In the genomic region with DNA sequence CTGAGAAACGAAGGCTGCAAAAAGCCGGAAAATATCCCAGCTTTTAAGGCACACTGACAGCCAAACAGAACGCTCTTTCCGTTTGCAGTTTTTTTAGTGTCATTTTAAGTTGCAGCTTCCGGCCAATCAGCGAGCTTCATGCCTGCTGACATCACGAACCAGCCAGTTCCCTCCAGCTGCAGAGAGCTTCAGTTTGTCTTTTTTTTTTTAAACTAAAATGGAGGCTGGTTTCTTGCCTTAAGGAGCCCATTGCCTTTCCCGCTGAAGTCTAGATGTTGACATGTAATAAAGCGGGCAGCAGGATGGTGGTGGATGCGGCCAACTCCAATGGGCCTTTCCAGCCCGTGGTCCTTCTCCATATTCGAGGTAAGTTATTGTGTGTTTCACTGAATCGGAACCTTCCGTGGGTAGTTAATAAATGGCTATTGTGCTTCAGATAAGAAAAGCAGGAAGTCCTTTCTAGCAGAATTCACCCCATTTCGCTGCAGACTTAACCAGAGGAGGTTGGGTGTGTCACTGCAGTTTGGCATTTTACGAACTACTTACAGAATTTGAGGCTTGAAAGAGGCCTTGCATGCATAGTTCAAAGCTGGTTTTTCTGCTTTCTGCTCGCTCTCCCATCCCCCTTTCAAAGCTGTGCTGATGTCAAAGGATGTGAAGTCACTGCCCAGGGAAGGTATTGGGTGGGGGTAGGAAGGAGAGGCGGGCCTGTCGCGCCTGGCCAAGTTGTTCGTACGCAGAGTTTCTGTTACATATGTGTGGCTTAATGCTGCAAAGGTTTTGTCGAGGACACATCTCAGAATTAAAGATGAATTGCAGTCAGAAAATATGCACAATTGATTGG, we compare ENCODE assay signal across 8 cellular contexts. TPM values are rescaled to one million over a fixed set of nuclear protein-coding genes. Genes with fewer than 3 reads are reported as not detected.
DNase-seq lines count a peak whose midpoint lies in the region; ATAC-seq and TF ChIP-seq lines count a peak whose summit lies in the region.

No MANE protein-coding gene starts in this region.

- CTCF ChIA-PET in SK-N-SH (lab: Yijun Ruan, JAX) = interaction anchor here (0.6 to 5.2 kb wide), 7 partner anchors 9 to 144 kb away, joined by 3 to 33 read pairs (median 3); no protein-coding TSS in a partner anchor

- no peak for TF ChIP-seq CTCF in SK-N-SH (IDR thresholded peaks at IDR 0.05)
- TF ChIP-seq CTCF in transverse colon (IDR thresholded peaks at IDR 0.05) = no peak

- peak; percentile 78 for ATAC-seq in HG02623 (IDR thresholded peaks at IDR 0.05; ENCODE audit: unreplicated experiment)

- 0 out of 4 replicates have a peak, but pooled peaks of 1 of the 2 experiments have one; percentile 16 for TF ChIP-seq EP300 in SK-N-SH (IDR thresholded peaks at IDR 0.05; ENCODE audit: borderline replicate concordance in 1 of 2, low read depth in 1 of 2, low read length in 1 of 2)
- TF ChIP-seq EP300 in transverse colon (IDR thresholded peaks at IDR 0.05; ENCODE audit: low read depth) = no peak

- H3K36me3 Mint-ChIP-seq in activated naive CD8-positive, alpha-beta T cell = peaks cover 12% of the 10 kb centered on the region

- peak overlapping the region; percentile 73 for H2AFZ ChIP-seq in SK-N-SH (ENCODE audit: low read depth)

- peak overlapping the region; percentile 98 for H3K27ac Mint-ChIP-seq in activated naive CD8-positive, alpha-beta T cell

- TF ChIP-seq RAD21 in SK-N-SH (IDR thresholded peaks at IDR 0.05; ENCODE audit: low read length) = peak; percentile 25; the same call in 1 of the 2 replicates

- WGBS in SK-N-SH (ENCODE audit: low lambda C conversion rate) = 1% methylated on average over 23 of the region's 23 CpGs
- WGBS in transverse colon (ENCODE audit: low coverage in 1 of 2), 2 donors = 0% methylated on average over 15 to 23 of the region's 23 CpGs

- H3K4me3 Mint-ChIP-seq in activated naive CD8-positive, alpha-beta T cell = peak overlapping the region; percentile 95

- H3K4me2 ChIP-seq in SK-N-SH = peak overlapping the region; percentile 85

- peak; percentile 89 for DNase-seq in NCI-H1092 (lab: John Stamatoyannopoulos, UW)
- peak; percentile 80 for DNase-seq in SK-N-SH
- peak; percentile 90 for DNase-seq in glomerular visceral epithelial cell (ENCODE audit: extremely low spot score)
- peak; percentile 78 for DNase-seq in occipital lobe (lab: John Stamatoyannopoulos, UW)
- DNase-seq in transverse colon = peak; percentile 88

- no peaks in the 10 kb centered on the region for H3K9me3 Mint-ChIP-seq in activated naive CD8-positive, alpha-beta T cell (ENCODE audit: low read depth)

- in situ Hi-C loops in transverse colon (cut with MboI; ENCODE audit: low pct_ligation_motif_present in 1 of 4, low pct_unique_long_range_greater_than_20kb in 1 of 4, low sequenced_read_pairs in 3 of 4) = no loop called here

- intact Hi-C loops in transverse colon (cut with DNase I; ENCODE audit: low total_unique reads) = no loop called here

- H3K4me3 ChIP-seq in SK-N-SH (ENCODE audit: low read depth in 2 of 2, low read length in 1 of 2) (peak overlapping the region; percentile 79 to 86), transverse colon (peak overlapping the region; percentile 29 to 55 (median 46))

- H3K9me3 ChIP-seq in SK-N-SH (0 out of 2 replicates have a peak, but pooled peaks cover 3% of the 10 kb centered on the region), transverse colon (no peaks in the 10 kb centered on the region)

- H4K20me1 ChIP-seq in SK-N-SH (ENCODE audit: insufficient read depth) = peaks cover 39% of the 10 kb centered on the region

- POLR2A ChIA-PET in SK-N-SH (lab: Yijun Ruan, JAX) = interaction anchor here (0.6 to 1.4 kb wide), 17 partner anchors 11 to 155 kb away, joined by 3 to 7 read pairs (median 3); partner anchors contain the start of gene DYNC1H1

- no peaks in the 10 kb centered on the region for H3K27me3 Mint-ChIP-seq in activated naive CD8-positive, alpha-beta T cell

- H3K4me1 ChIP-seq in SK-N-SH (ENCODE audit: control insufficient read depth in 1 of 2, insufficient read depth in 2 of 2, low read depth in 1 of 2, low read length in 1 of 2) = peaks cover 14 to 41% of the 10 kb centered on the region in 2 experiments; a peak in 3 of 4 replicates
- H3K4me1 ChIP-seq in transverse colon = peaks cover 27 to 57% (median 37%) of the 10 kb centered on the region in 4 donors

- H3K27me3 ChIP-seq in SK-N-SH (ENCODE audit: insufficient read depth) (no peaks in the 10 kb centered on the region), transverse colon (no peaks in the 10 kb centered on the region)

- peaks cover 26% of the 10 kb centered on the region for H3F3A ChIP-seq in SK-N-SH (replicated peaks; ENCODE audit: insufficient read depth)

- H3K36me3 ChIP-seq in SK-N-SH (replicated peaks in 1 of 2; ENCODE audit: control insufficient read depth in 1 of 2, insufficient read depth in 2 of 2, low read length in 1 of 2) (peaks cover 6 to 22% of the 10 kb centered on the region in 2 experiments), transverse colon (no peaks in the 10 kb centered on the region)

- H3K4me1 Mint-ChIP-seq in activated naive CD8-positive, alpha-beta T cell (ENCODE audit: low read depth) = peaks cover 50% of the 10 kb centered on the region

- peak overlapping the region; percentile 98 for H3K9ac ChIP-seq in SK-N-SH

- peaks cover 54% of the 10 kb centered on the region for H3K79me2 ChIP-seq in SK-N-SH (ENCODE audit: insufficient read depth)

- H3K27ac ChIP-seq in SK-N-SH (ENCODE audit: low read depth in 2 of 2, low read length in 1 of 2) (peak overlapping the region; percentile 98 to 99), transverse colon (peak overlapping the region; percentile 91 to 98 (median 93))

- TF ChIP-seq POLR2A in GM10847 (IDR thresholded peaks at IDR 0.05; ENCODE audit: extremely low read depth, insufficient read length) = peak; percentile 41
- TF ChIP-seq POLR2A in transverse colon (IDR thresholded peaks at IDR 0.05) = peak; percentile 80

- H3K9me2 ChIP-seq in SK-N-SH = no peaks in the 10 kb centered on the region

TF ChIP-seq in SK-N-SH, 30 proteins besides CTCF, POLR2A, EP300 and RAD21 (continues in another document):
- TF ChIP-seq TCF12 (IDR thresholded peaks at IDR 0.05) = peak; percentile 35; the same call in 1 of the 2 replicates
- no peak for TF ChIP-seq NRF1 (IDR thresholded peaks at IDR 0.05; ENCODE audit: low read depth, low read length)
- no peak for TF ChIP-seq GATA2 (CRISPR knock-in tag; IDR thresholded peaks at IDR 0.05)
- no peak for TF ChIP-seq MEF2A (IDR thresholded peaks at IDR 0.05; ENCODE audit: borderline replicate concordance, low read depth)
- TF ChIP-seq, protein P1, sequence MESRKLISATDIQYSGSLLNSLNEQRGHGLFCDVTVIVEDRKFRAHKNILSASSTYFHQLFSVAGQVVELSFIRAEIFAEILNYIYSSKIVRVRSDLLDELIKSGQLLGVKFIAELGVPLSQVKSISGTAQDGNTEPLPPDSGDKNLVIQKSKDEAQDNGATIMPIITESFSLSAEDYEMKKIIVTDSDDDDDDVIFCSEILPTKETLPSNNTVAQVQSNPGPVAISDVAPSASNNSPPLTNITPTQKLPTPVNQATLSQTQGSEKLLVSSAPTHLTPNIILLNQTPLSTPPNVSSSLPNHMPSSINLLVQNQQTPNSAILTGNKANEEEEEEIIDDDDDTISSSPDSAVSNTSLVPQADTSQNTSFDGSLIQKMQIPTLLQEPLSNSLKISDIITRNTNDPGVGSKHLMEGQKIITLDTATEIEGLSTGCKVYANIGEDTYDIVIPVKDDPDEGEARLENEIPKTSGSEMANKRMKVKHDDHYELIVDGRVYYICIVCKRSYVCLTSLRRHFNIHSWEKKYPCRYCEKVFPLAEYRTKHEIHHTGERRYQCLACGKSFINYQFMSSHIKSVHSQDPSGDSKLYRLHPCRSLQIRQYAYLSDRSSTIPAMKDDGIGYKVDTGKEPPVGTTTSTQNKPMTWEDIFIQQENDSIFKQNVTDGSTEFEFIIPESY (IDR thresholded peaks at IDR 0.05; ENCODE audit: borderline replicate concordance, low read depth) = no peak
- no peak for TF ChIP-seq USF2 (IDR thresholded peaks at IDR 0.05; ENCODE audit: borderline replicate concordance, low read depth, low read length)
- TF ChIP-seq RFX5 (IDR thresholded peaks at IDR 0.05; ENCODE audit: low read length) = peak; percentile 96
- peak; percentile 75 for TF ChIP-seq GABPA (IDR thresholded peaks at IDR 0.05; ENCODE audit: low read depth)
- no peak for TF ChIP-seq RXRA (IDR thresholded peaks at IDR 0.05; ENCODE audit: borderline replicate concordance, low read depth)

RNA-seq across cellular contexts. Expression of gene PPP2R5C, which starts 48.4 kb away (rescaled TPM):
- 43.7 and 61.0 TPM in 2 replicates for polyA plus RNA-seq in SK-N-SH (2012; rRNA removed)
- polyA plus RNA-seq in SK-N-SH (2012; cell fraction: cytosol; rRNA removed) = 61.5 and 75.2 TPM in 2 replicates
- 40.4 and 72.7 TPM in 2 replicates for polyA plus RNA-seq in SK-N-SH (2012; cell fraction: nucleus; rRNA removed)
- total RNA-seq in occipital lobe (166 TPM), transverse colon (100 to 1,000 TPM in 2 of 4 donors, 10 to 100 TPM in 2; 66.2 to 211 (median 116) TPM)

Comparison
In these comparisons a context has a peak if more than half of its experiments do, and no peak if none do; other contexts are left out.
1. Peak in every context shown above with its lines: DNase-seq, ATAC-seq, H3K4me3 ChIP-seq and H3K27ac ChIP-seq.